1 cellular context compared by ENCODE assay signal in genomic region chr1:44220755-44221154, GRCh38.
A peak's percentile ranks its signal among the peaks of the same experiment; 100 is the strongest.
TF ChIP-seq lines count a peak whose summit lies in the region.

No MANE protein-coding gene starts in this region.

TF ChIP-seq in H1, 55 proteins besides CTCF, POLR2A, EP300 and RAD21:
- TF ChIP-seq HDAC2 (IDR thresholded peaks at IDR 0.05; ENCODE audit: borderline replicate concordance in 1 of 2, low read depth in 2 of 2, low read length in 2 of 2), result no peak
- peak; percentile 67 for TF ChIP-seq POLR2AphosphoS5 (IDR thresholded peaks at IDR 0.05; ENCODE audit: low read depth, low read length)
